ENCODE assay signal across 12 cellular contexts in the genomic region with DNA sequence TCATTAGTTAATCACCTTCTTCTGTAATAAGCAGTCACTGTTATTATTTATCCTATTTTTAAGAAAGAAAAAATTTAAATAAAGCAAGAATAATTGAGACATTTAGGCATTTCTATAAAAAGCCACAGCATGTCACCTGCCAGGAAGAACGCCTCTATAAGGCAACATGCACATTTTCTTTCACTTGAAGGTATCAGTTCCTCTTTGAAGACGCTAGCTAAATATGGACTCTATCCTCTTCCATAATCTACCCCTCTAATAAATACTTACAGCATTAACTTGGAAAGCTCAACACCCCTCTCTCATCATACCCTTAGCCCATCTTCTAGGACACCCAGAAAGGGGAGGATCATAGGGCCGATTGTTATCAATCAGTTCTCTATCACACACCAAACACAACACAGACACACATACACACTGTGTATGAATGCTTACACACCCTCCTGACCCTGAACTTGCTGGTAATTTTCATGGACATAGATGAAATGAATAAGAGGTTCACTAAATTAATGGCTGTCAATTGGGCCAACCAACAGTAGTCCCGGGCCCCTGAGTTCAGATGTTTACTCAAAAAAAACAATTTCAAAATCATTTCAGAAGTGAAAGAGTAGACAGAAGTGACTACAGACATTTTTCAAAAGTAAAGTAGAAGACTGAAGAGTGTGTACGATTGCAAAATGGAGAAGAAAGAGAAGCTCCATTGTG.
DNase-seq lines count a peak whose midpoint lies in the region; ATAC-seq lines count a peak whose summit lies in the region.
"Had no signal": no experiment of that assay in that cellular context is flagged by ENCODE, and none has a peak within 500 bp of the region (broad histone marks: within the 10 kb centered on the region; RNA-seq: fewer than 3 reads in every experiment).

No MANE protein-coding gene starts in this region.

- ATAC-seq in GM18909 (IDR thresholded peaks at IDR 0.05; ENCODE audit: poor library complexity, unreplicated experiment), result peak; percentile 87
- peak; percentile 86 for ATAC-seq in HG02571 (IDR thresholded peaks at IDR 0.05; ENCODE audit: unreplicated experiment)
- peak; percentile 87 for ATAC-seq in HG03432 (IDR thresholded peaks at IDR 0.05; ENCODE audit: unreplicated experiment)
- peak; percentile 92 to 96 for ATAC-seq in naive B cell (ENCODE audit: low read depth in 2 of 2)
- ATAC-seq: activated CD8-positive, alpha-beta memory T cell treated with anti-CD3 and anti-CD28 coated beads, Interleukin-2, amount 10 ng/mL, durations not matched to agents 7 days and 5 days had no signal

- POLR2A ChIA-PET in activated CD4-positive, alpha-beta T cell treated with anti-CD3 and anti-CD28 coated beads, Interleukin-2, amount 10 ng/mL, durations not matched to agents 7 days and 5 days (lab: Charles Lee), result no interaction called here

- H3K27ac Mint-ChIP-seq in naive B cell, result peak overlapping the region; percentile 10 to 93 (median 82)
- no peak overlapping the region for H3K27ac Mint-ChIP-seq in activated CD4-positive, alpha-beta T cell treated with anti-CD3 and anti-CD28 coated beads, Interleukin-2, amount 10 ng/mL, durations not matched to agents 7 days and 5 days
- H3K27ac Mint-ChIP-seq: activated CD8-positive, alpha-beta memory T cell treated with anti-CD3 and anti-CD28 coated beads, Interleukin-2, amount 10 ng/mL, durations not matched to agents 7 days and 5 days; brain had no signal

- H3K4me1 Mint-ChIP-seq in naive B cell, result peaks cover 36 to 48% (median 47%) of the 10 kb centered on the region in 3 donors
- H3K4me1 Mint-ChIP-seq in activated CD4-positive, alpha-beta T cell treated with anti-CD3 and anti-CD28 coated beads, Interleukin-2, amount 10 ng/mL, durations not matched to agents 7 days and 5 days, result peaks cover 12% of the 10 kb centered on the region

- peaks cover 6 to 15% of the 10 kb centered on the region in 2 donors for H3K36me3 Mint-ChIP-seq in naive B cell
- no peaks in the 10 kb centered on the region for H3K36me3 Mint-ChIP-seq in activated CD4-positive, alpha-beta T cell treated with anti-CD3 and anti-CD28 coated beads, Interleukin-2, amount 10 ng/mL, durations not matched to agents 7 days and 5 days (ENCODE audit: low read depth)

- H3K4me3 Mint-ChIP-seq in naive B cell, result peak overlapping the region in 7 of 8 donors; percentile 0 to 56 (median 23)
- no peak overlapping the region for H3K4me3 Mint-ChIP-seq in activated CD4-positive, alpha-beta T cell treated with anti-CD3 and anti-CD28 coated beads, Interleukin-2, amount 10 ng/mL, durations not matched to agents 7 days and 5 days
- H3K4me3 Mint-ChIP-seq: activated CD8-positive, alpha-beta memory T cell treated with anti-CD3 and anti-CD28 coated beads, Interleukin-2, amount 10 ng/mL, durations not matched to agents 7 days and 5 days; brain had no signal

- CTCF ChIA-PET in activated CD4-positive, alpha-beta T cell treated with anti-CD3 and anti-CD28 coated beads, Interleukin-2, amount 10 ng/mL, durations not matched to agents 7 days and 5 days (lab: Charles Lee), result interaction anchor here (1.4 kb wide), 1 partner anchor 18 kb away, joined by 4 read pairs; no protein-coding TSS in a partner anchor

- DNase-seq in naive B cell (peak; percentile 31), OCI-M1 (lab: John Stamatoyannopoulos, UW) (no peak), DMS 273 treated with DMSO at 0.1 percent for 48 hours (lab: John Stamatoyannopoulos, UW) (no peak)
- no peak for DNase-seq in effector CD8-positive, alpha-beta T cell (lab: John Stamatoyannopoulos, UW)
- DNase-seq in activated CD4-positive, alpha-beta T cell treated with anti-CD3 and anti-CD28 coated beads, Interleukin-2, amount 10 ng/mL, durations not matched to agents 7 days and 5 days, result no peak
- DNase-seq: activated CD8-positive, alpha-beta memory T cell treated with anti-CD3 and anti-CD28 coated beads, Interleukin-2, amount 10 ng/mL, durations not matched to agents 7 days and 5 days; DMS79 treated with DMSO at 0.1 percent for 48 hours; esophagus squamous epithelium had no signal

- H3K9me3 Mint-ChIP-seq in naive B cell, result peaks cover 0 to 16% (median 11%) of the 10 kb centered on the region in 7 donors
- peaks cover 3% of the 10 kb centered on the region for H3K9me3 Mint-ChIP-seq in activated CD4-positive, alpha-beta T cell treated with anti-CD3 and anti-CD28 coated beads, Interleukin-2, amount 10 ng/mL, durations not matched to agents 7 days and 5 days

- H3K27me3 Mint-ChIP-seq in naive B cell, result peaks cover 0 to 6% (median 0%) of the 10 kb centered on the region in 3 donors
- no peaks in the 10 kb centered on the region for H3K27me3 Mint-ChIP-seq in activated CD4-positive, alpha-beta T cell treated with anti-CD3 and anti-CD28 coated beads, Interleukin-2, amount 10 ng/mL, durations not matched to agents 7 days and 5 days
